ENCODE assay signal across 11 cellular contexts in genomic region chr11:120835601-120836228, GRCh38.
A peak's percentile ranks its signal among the peaks of the same experiment; 100 is the strongest.
DNase-seq lines count a peak whose midpoint lies in the region; ATAC-seq and TF ChIP-seq lines count a peak whose summit lies in the region.
"Had no signal": no experiment of that assay in that cellular context is flagged by ENCODE, and none has a peak within 500 bp of the region (broad histone marks: within the 10 kb centered on the region; RNA-seq: fewer than 3 reads in every experiment).

No MANE protein-coding gene starts in this region.

- no peaks in the 10 kb centered on the region for H3K9me3 ChIP-seq in A673 (ENCODE audit: low read depth, low read length, poor library complexity, severe bottlenecking)
- H3K9me3 ChIP-seq: tibial nerve had no signal

- no peaks in the 10 kb centered on the region for H3K36me3 ChIP-seq in A673 (ENCODE audit: insufficient read depth, low read length, poor library complexity, severe bottlenecking)
- H3K36me3 ChIP-seq: tibial nerve had no signal

- H3K4me1 Mint-ChIP-seq in activated T-cell treated with anti-CD3 and anti-CD28 coated beads, Interleukin-2, amount 50 U/mL, for 24 hours (ENCODE audit: low read depth) = peaks cover 15% of the 10 kb centered on the region

- H3K27me3 ChIP-seq in A673 (replicated peaks; ENCODE audit: insufficient read depth, low read depth, low read length, poor library complexity) = no peaks in the 10 kb centered on the region

- H3K4me1 ChIP-seq in A673 (ENCODE audit: insufficient read depth, low read length, poor library complexity, severe bottlenecking) = no peaks in the 10 kb centered on the region
- H3K4me1 ChIP-seq: tibial nerve had no signal

- ATAC-seq in HG02884 (IDR thresholded peaks at IDR 0.05; ENCODE audit: unreplicated experiment) = peak; percentile 95

- BruUV-seq in A673 (replicated peaks; lab: Mats Ljungman, UMichigan) = no TSS peak

- no peaks in the 10 kb centered on the region for H3K9me3 Mint-ChIP-seq in activated T-cell treated with anti-CD3 and anti-CD28 coated beads, Interleukin-2, amount 50 U/mL, for 24 hours

- POLR2A ChIA-PET in A673 (lab: Charles Lee; ENCODE audit: low non-redundant PET) = no interaction called here

- CTCF ChIA-PET in A673 (lab: Charles Lee) = no interaction called here

- no peak overlapping the region for H3K4me3 ChIP-seq in A673 (ENCODE audit: low read depth, low read length, poor library complexity, severe bottlenecking)
- H3K4me3 ChIP-seq: tibial nerve had no signal

- peak overlapping the region; percentile 80 for H3K27ac Mint-ChIP-seq in activated T-cell treated with anti-CD3 and anti-CD28 coated beads, Interleukin-2, amount 50 U/mL, for 24 hours

- no peak overlapping the region for H3K4me3 Mint-ChIP-seq in activated T-cell treated with anti-CD3 and anti-CD28 coated beads, Interleukin-2, amount 50 U/mL, for 24 hours

- intact Hi-C loops in A673 (cut with micrococcal nuclease; ENCODE audit: unreplicated experiment) = no loop called here

- H3K36me3 Mint-ChIP-seq in activated T-cell treated with anti-CD3 and anti-CD28 coated beads, Interleukin-2, amount 50 U/mL, for 24 hours (ENCODE audit: low read depth) = no peaks in the 10 kb centered on the region

- no peak overlapping the region for H3K27ac ChIP-seq in A673 (ENCODE audit: low read depth, low read length, poor library complexity, severe bottlenecking)
- H3K27ac ChIP-seq: C4-2B, tibial nerve had no signal

- no peak for TF ChIP-seq CTCF in A673 (conservative IDR thresholded peaks at IDR 0.05; ENCODE audit: low read depth, low read length)

- peak; percentile 16 to 48 (median 48) for DNase-seq in stimulated activated CD4-positive, alpha-beta T cell treated with anti-CD3 and anti-CD28 coated beads, Interleukin-12 subunit alpha, Interleukin-12 subunit beta, amount 100 ng/mL, for 48 hours (ENCODE audit: low read depth in 2 of 3, low spot score in 1 of 3)
- DNase-seq in stimulated activated CD4-positive, alpha-beta T cell treated with anti-CD3 and anti-CD28 coated beads, Interleukin-4, amount 100 ng/mL, for 1 hour = no peak
- no peak for DNase-seq in activated T-cell treated with anti-CD3 and anti-CD28 coated beads, Interleukin-2, amount 50 U/mL, for 24 hours
- DNase-seq in NCI-H69 (lab: John Stamatoyannopoulos, UW) = no peak
- DNase-seq in AML-193 (lab: John Stamatoyannopoulos, UW) = no peak
- DNase-seq in NCI-H1417 (lab: John Stamatoyannopoulos, UW) = no peak
- DNase-seq in A673 (ENCODE audit: low spot score) = no peak
- DNase-seq: KBM-7 had no signal

- H3K27me3 Mint-ChIP-seq in activated T-cell treated with anti-CD3 and anti-CD28 coated beads, Interleukin-2, amount 50 U/mL, for 24 hours = peaks cover 35% of the 10 kb centered on the region

Comparison
In these comparisons a context has a peak if more than half of its experiments do, and no peak if none do; other contexts are left out.
1. DNase-seq: peak in stimulated activated CD4-positive, alpha-beta T cell treated with anti-CD3 and anti-CD28 coated beads, Interleukin-12 subunit alpha, Interleukin-12 subunit beta, amount 100 ng/mL, for 48 hours (3 of 3); none in stimulated activated CD4-positive, alpha-beta T cell treated with anti-CD3 and anti-CD28 coated beads, Interleukin-4, amount 100 ng/mL, for 1 hour (single experiment), activated T-cell treated with anti-CD3 and anti-CD28 coated beads, Interleukin-2, amount 50 U/mL, for 24 hours (single experiment), NCI-H69 (single experiment), AML-193 (0 of 2), NCI-H1417 (0 of 3) and A673 (single experiment).